Comparison of ENCODE assay signal across 8 cellular contexts in genomic region chr4:1356181-1356998, GRCh38. TPM values are rescaled to one million over a fixed set of nuclear protein-coding genes. Genes with fewer than 3 reads are reported as not detected.
DNase-seq lines count a peak whose midpoint lies in the region; ATAC-seq, FAIRE-seq and TF ChIP-seq lines count a peak whose summit lies in the region.

No MANE protein-coding gene starts in this region.

- H4K20me1 ChIP-seq in GM23248 (ENCODE audit: insufficient read depth) (no peaks in the 10 kb centered on the region), keratinocyte (ENCODE audit: control insufficient read depth, extremely low read depth, insufficient read depth, low read length) (no peaks in the 10 kb centered on the region)

- no peak for FAIRE-seq in keratinocyte (lab: Jason Lieb, UNC)

- H3K9me3 ChIP-seq in GM23248 (ENCODE audit: low read depth), result no peaks in the 10 kb centered on the region
- no peaks in the 10 kb centered on the region for H3K9me3 ChIP-seq in keratinocyte (ENCODE audit: control insufficient read depth, low read depth, low read length)

- dilution Hi-C loops in keratinocyte (cut with MboI; ENCODE audit: extremely low pct_ligation_motif_present, low sequenced_read_pairs), result no loop called here

- ATAC-seq in SK-N-SH treated with all-trans-retinoic acid at 6 μM for 48 hours (peak; percentile 41), GM21526 (IDR thresholded peaks at IDR 0.05; ENCODE audit: low FRiP score, unreplicated experiment) (no peak)

- H3K27ac ChIP-seq in GM23248 (no peak overlapping the region), keratinocyte (ENCODE audit: control insufficient read depth, insufficient read depth, low read length) (no peak overlapping the region)

- 56 to 57% methylated on average over 27 to 28 of the region's 28 CpGs for WGBS in GM23248 (ENCODE audit: low coverage in 1 of 2, low lambda C conversion rate in 2 of 2, missing lambda C conversion rate in 2 of 2), 2 experiments

- H3K36me3 ChIP-seq in GM23248 (ENCODE audit: low read depth) (no peaks in the 10 kb centered on the region), keratinocyte (ENCODE audit: control insufficient read depth in 2 of 2, extremely low read depth in 1 of 2, insufficient read depth in 2 of 2, low read length in 2 of 2) (peaks cover 14 to 28% of the 10 kb centered on the region in 2 experiments)

- no peaks in the 10 kb centered on the region for H3K9me1 ChIP-seq in keratinocyte (ENCODE audit: control insufficient read depth, extremely low read depth, insufficient read depth, low read length)

- H3K79me2 ChIP-seq in GM23248 (ENCODE audit: insufficient read depth) (0 out of 2 replicates have a peak, but pooled peaks cover 2% of the 10 kb centered on the region), keratinocyte (ENCODE audit: control insufficient read depth, insufficient read depth, low read length) (no peaks in the 10 kb centered on the region)

- H3F3A ChIP-seq in GM23248 (ENCODE audit: insufficient read depth), result no peaks in the 10 kb centered on the region

- H2AFZ ChIP-seq in GM23248 (no peak overlapping the region), keratinocyte (ENCODE audit: control insufficient read depth, low read length) (no peak overlapping the region)

- H3K27me3 ChIP-seq in GM23248 (replicated peaks; ENCODE audit: insufficient read depth) (no peaks in the 10 kb centered on the region), keratinocyte (ENCODE audit: control insufficient read depth, extremely low read depth, insufficient read depth, low read length) (no peaks in the 10 kb centered on the region)

- in situ Hi-C loops in GM23248 (cut with MboI) (loop anchor here (10.0 kb wide), 1 partner anchor 268 kb away; no protein-coding TSS in a partner anchor), T47D (cut with HindIII; ENCODE audit: low pct_unique_long_range_greater_than_20kb, low sequenced_read_pairs) (no loop called here)

- H3K9ac ChIP-seq in GM23248 (no peak overlapping the region), keratinocyte (ENCODE audit: control insufficient read depth, extremely low read depth, insufficient read depth, low read length) (no peak overlapping the region)

- H3K4me3 ChIP-seq in GM23248 (no peak overlapping the region), keratinocyte (ENCODE audit: control insufficient read depth in 2 of 3, extremely low read depth in 1 of 3, insufficient read depth in 2 of 3, low read depth in 1 of 3, low read length in 3 of 3) (no peak overlapping the region)

- peak in 2 of 3 experiments; percentile 61 to 73 for TF ChIP-seq CTCF in keratinocyte (optimal IDR thresholded peaks at IDR 0.05 in 1 of 3, IDR thresholded peaks at IDR 0.05 in 1 of 3, conservative IDR thresholded peaks at IDR 0.05 in 1 of 3; ENCODE audit: extremely low read depth in 1 of 3, insufficient read depth in 2 of 3, low read length in 3 of 3)

- DNase-seq in C1 segment of cervical spinal cord (lab: John Stamatoyannopoulos, UW) (peak in 9 of 14 donors; percentile 8 to 60 (median 19)), GM23248 (peak; percentile 67), T47D (ENCODE audit: low read depth in 1 of 2, low spot score in 1 of 2) (peak; percentile 61 to 64), keratinocyte (ENCODE audit: low read depth, low spot score) (no peak)
- DNase-seq in stimulated activated CD4-positive, alpha-beta T cell treated with anti-CD3 and anti-CD28 coated beads, Interleukin-4, amount 100 ng/mL, for 24 hours, result peak; percentile 52
- DNase-seq in NK-92 treated with Interleukin-12 subunit alpha and Interleukin-12 subunit beta, amount 100 ng/mL, for 24 hours (lab: John Stamatoyannopoulos, UW), result no peak

- H3K4me2 ChIP-seq in GM23248 (ENCODE audit: unreplicated experiment) (no peak overlapping the region), keratinocyte (ENCODE audit: control insufficient read depth, extremely low read depth, insufficient read depth, low read depth, low read length) (no peak overlapping the region)

- H3K9me2 ChIP-seq in GM23248 (ENCODE audit: insufficient read depth), result no peaks in the 10 kb centered on the region

- H3K4me1 ChIP-seq in GM23248 (ENCODE audit: insufficient read depth), result no peaks in the 10 kb centered on the region
- H3K4me1 ChIP-seq in keratinocyte (ENCODE audit: control insufficient read depth, extremely low read depth, insufficient read depth, low read length), result peaks cover 2% of the 10 kb centered on the region

TF ChIP-seq in SK-N-SH treated with all-trans-retinoic acid at 6 μM for 48 hours, 23 proteins besides CTCF, POLR2A, EP300 and RAD21 (continues in another document):
- TF ChIP-seq PATZ1 (CRISPR knock-in tag; IDR thresholded peaks at IDR 0.05; ENCODE audit: borderline replicate concordance), result no peak
- no peak for TF ChIP-seq OSR1 (CRISPR knock-in tag; IDR thresholded peaks at IDR 0.05)
- no peak for TF ChIP-seq TSHZ2 (CRISPR knock-in tag; IDR thresholded peaks at IDR 0.05)
- no peak for TF ChIP-seq TCF4 (CRISPR knock-in tag; IDR thresholded peaks at IDR 0.05; ENCODE audit: borderline replicate concordance)
- no peak for TF ChIP-seq BACH2 (CRISPR knock-in tag; IDR thresholded peaks at IDR 0.05; ENCODE audit: borderline replicate concordance)

RNA-seq across cellular contexts. Expression of gene UVSSA, which starts 9.4 kb away (rescaled TPM):
- 3.0 and 4.1 TPM in 2 replicates for total RNA-seq in GM23248 (2014; rRNA removed; shearing (Covaris generic))
- polyA plus RNA-seq in GM23248 (2016; fragmentation: Nextera tagmentation; extraction: Ambion mirVana) (2.2 and 2.9 TPM in 2 replicates), keratinocyte (4.3 to 6.2 TPM (median 4.7 TPM) in 3 replicates)
- polyA plus RNA-seq in keratinocyte (2011; ENCODE audit: low read depth), result 2.1 TPM
- 2.9 and 4.5 TPM in 2 replicates for polyA plus RNA-seq in keratinocyte (2011; cell fraction: cytosol; rRNA removed)
- polyA plus RNA-seq in keratinocyte (2011; cell fraction: nucleus; rRNA removed), result 22.8 and 31.7 TPM in 2 replicates
- polyA plus RNA-seq in keratinocyte (2012; ENCODE audit: low replicate concordance), result 5.5 and 6.2 TPM in 2 replicates
- 8.6 to 12.1 TPM (median 10.3 TPM) in 3 replicates for polyA minus RNA-seq in keratinocyte
- polyA minus RNA-seq in keratinocyte (2011; cell fraction: cytosol; rRNA and poly(A)+ RNA removed), result 6.7 TPM
- polyA minus RNA-seq in keratinocyte (2011; cell fraction: nucleus; rRNA and poly(A)+ RNA removed), result 15.9 and 20.5 TPM in 2 replicates

RNA-seq across cellular contexts. Expression of gene NKX1-1, which starts 49.9 kb away (rescaled TPM):
- not detected in 2 replicates for total RNA-seq in GM23248 (2014; rRNA removed; shearing (Covaris generic))
- polyA plus RNA-seq in GM23248 (2016; fragmentation: Nextera tagmentation; extraction: Ambion mirVana) (not detected in 2 replicates), keratinocyte (not detected in 3 replicates)
- polyA plus RNA-seq in keratinocyte (2011; ENCODE audit: low read depth), result not detected
- not detected in 2 replicates for polyA plus RNA-seq in keratinocyte (2011; cell fraction: cytosol; rRNA removed)
- polyA plus RNA-seq in keratinocyte (2011; cell fraction: nucleus; rRNA removed), result not detected in 2 replicates
- not detected in 2 replicates for polyA plus RNA-seq in keratinocyte (2012; ENCODE audit: low replicate concordance)
- not detected in 3 replicates for polyA minus RNA-seq in keratinocyte
- not detected for polyA minus RNA-seq in keratinocyte (2011; cell fraction: cytosol; rRNA and poly(A)+ RNA removed)
- not detected in 2 replicates for polyA minus RNA-seq in keratinocyte (2011; cell fraction: nucleus; rRNA and poly(A)+ RNA removed)

Comparison
In these comparisons a context has a peak if more than half of its experiments do, and no peak if none do; other contexts are left out.
1. DNase-seq: peak in C1 segment of cervical spinal cord (9 of 14), GM23248 (single experiment), T47D (2 of 2) and stimulated activated CD4-positive, alpha-beta T cell treated with anti-CD3 and anti-CD28 coated beads, Interleukin-4, amount 100 ng/mL, for 24 hours (single experiment); none in keratinocyte (single experiment) and NK-92 treated with Interleukin-12 subunit alpha and Interleukin-12 subunit beta, amount 100 ng/mL, for 24 hours (single experiment).